Comparison of ENCODE assay signal across 8 cellular contexts in the genomic region with DNA sequence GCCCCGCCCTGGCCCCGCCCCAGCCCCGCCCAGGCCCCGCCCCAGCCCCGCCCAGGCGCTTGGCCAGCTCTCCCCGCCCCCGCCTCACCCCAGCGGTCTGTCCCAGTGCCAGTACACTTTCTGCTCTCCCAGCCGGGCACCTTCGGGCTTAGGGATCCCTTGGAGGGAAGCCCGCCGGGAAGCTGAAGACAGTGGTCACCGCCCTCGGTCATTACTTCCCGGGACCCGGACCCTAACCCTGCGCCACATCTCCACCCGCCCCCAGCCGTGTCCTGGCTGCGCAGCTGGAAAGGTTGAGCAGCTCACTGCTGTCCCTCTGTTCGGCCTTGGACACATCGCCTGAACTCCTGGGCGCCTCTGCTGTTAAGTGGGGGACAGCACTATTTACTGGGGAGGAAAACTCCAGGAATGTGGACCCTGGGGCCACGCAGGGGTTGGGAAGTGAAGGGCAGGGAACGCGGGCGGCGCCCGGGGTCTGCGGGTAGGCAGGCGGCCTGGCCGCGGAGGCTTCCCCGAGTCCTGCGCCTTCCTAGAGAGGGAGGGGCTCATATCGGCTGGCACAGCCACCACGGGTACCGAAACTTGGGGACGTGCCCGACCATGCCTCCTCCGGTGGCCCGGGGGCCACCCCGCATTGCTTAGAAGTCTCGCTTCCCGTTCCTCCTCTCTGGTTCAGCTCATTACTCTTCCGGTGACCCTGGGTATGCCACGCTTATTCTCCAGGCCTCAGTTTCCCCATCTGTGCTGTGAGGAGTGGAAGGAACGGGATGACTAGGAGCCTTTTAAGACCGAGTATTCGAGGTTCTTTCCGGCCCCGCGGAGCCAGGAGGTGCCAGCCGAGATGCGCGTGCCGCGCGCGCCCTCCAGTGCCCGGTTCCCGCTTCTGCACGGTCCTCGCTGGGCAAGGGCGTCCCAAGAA.
DNase-seq lines count a peak whose midpoint lies in the region; ATAC-seq and TF ChIP-seq lines count a peak whose summit lies in the region.

No MANE protein-coding gene starts in this region.

- CTCF ChIA-PET in IMR-90 (lab: Yijun Ruan, JAX): interaction anchor here (0.6 to 1.4 kb wide), 3 partner anchors 248 to 436 kb away, joined by 3 to 16 read pairs (median 3); no protein-coding TSS in a partner anchor

- WGBS in IMR-90 (ENCODE audit: extremely low coverage in 2 of 2, insufficient read length in 1 of 2), 2 experiments: 0% methylated on average over 12 of the region's 66 CpGs; no CpG with 5 or more reads in 1 of the 2 experiments
- WGBS in testis, 2 donors: 0 to 1% methylated on average over 37 to 55 of the region's 66 CpGs

- H4K5ac ChIP-seq in IMR-90 (ENCODE audit: low read depth, low read length): no peak overlapping the region

- H4K8ac ChIP-seq in IMR-90 (ENCODE audit: low read depth in 2 of 2, low read length in 2 of 2): no peak overlapping the region

- peak overlapping the region; percentile 13 for H2AK9ac ChIP-seq in IMR-90 (replicated peaks; ENCODE audit: low read depth, low read length, poor library complexity)

- no peak overlapping the region for H3K56ac ChIP-seq in IMR-90 (ENCODE audit: extremely low read depth, insufficient read depth, low read length)

- H3K4ac ChIP-seq in IMR-90 (ENCODE audit: low read depth, low read length): no peak overlapping the region

- H3K4me2 ChIP-seq in DOHH2 (ENCODE audit: low read length) (peak overlapping the region; percentile 72), IMR-90 (ENCODE audit: low read depth, low read length) (peak overlapping the region; percentile 84)

- H2AK5ac ChIP-seq in IMR-90 (ENCODE audit: low read depth, low read length): no peak overlapping the region

- no peaks in the 10 kb centered on the region for H3K36me3 Mint-ChIP-seq in activated naive CD4-positive, alpha-beta T cell treated with anti-CD3 and anti-CD28 coated beads, Interleukin-2, amount 50 U/mL, for 72 hours
- no peaks in the 10 kb centered on the region for H3K36me3 Mint-ChIP-seq in glutamatergic neuron (ENCODE audit: unreplicated experiment)

- H2AFZ ChIP-seq in IMR-90 (replicated peaks; ENCODE audit: low read length, poor library complexity): peak overlapping the region; percentile 86

- no peak overlapping the region for H4K91ac ChIP-seq in IMR-90 (ENCODE audit: insufficient read depth, low read depth, low read length)

- ATAC-seq in GM21619 (IDR thresholded peaks at IDR 0.05; ENCODE audit: unreplicated experiment) (peak; percentile 87), IMR-90 (ENCODE audit: low read depth) (peak; percentile 97), SK-N-SH treated with all-trans-retinoic acid at 6 μM for 48 hours (peak; percentile 91), omental fat pad (ENCODE audit: low FRiP score) (peak; percentile 78)
- peak; percentile 85 to 88 for ATAC-seq in activated naive CD4-positive, alpha-beta T cell treated with anti-CD3 and anti-CD28 coated beads, Interleukin-2, amount 50 U/mL, for 72 hours

- TF ChIP-seq POLR2A in IMR-90 (IDR thresholded peaks at IDR 0.05; ENCODE audit: low read depth, low read length) (no peak), testis (IDR thresholded peaks at IDR 0.05) (no peak)

- H3F3A ChIP-seq in DOHH2 (ENCODE audit: control insufficient read depth, insufficient read depth): no peaks in the 10 kb centered on the region

- peak overlapping the region in 1 of 2 donors; percentile 50 for H3K27ac Mint-ChIP-seq in activated naive CD4-positive, alpha-beta T cell treated with anti-CD3 and anti-CD28 coated beads, Interleukin-2, amount 50 U/mL, for 72 hours
- no peak overlapping the region for H3K27ac Mint-ChIP-seq in glutamatergic neuron (ENCODE audit: unreplicated experiment)

- H4K20me1 ChIP-seq in DOHH2 (ENCODE audit: control insufficient read depth, insufficient read depth, low read depth, low read length) (no peaks in the 10 kb centered on the region), IMR-90 (ENCODE audit: insufficient read depth, low read length) (no peaks in the 10 kb centered on the region)

- H2BK5ac ChIP-seq in IMR-90 (ENCODE audit: low read depth, low read length, poor library complexity, severe bottlenecking): no peak overlapping the region

- H3K27ac ChIP-seq in DOHH2 (ENCODE audit: low read depth, low read length) (no peak overlapping the region), IMR-90 (ENCODE audit: insufficient read depth, low read length) (no peak overlapping the region), testis (peak overlapping the region in 1 of 2 donors; percentile 5)

- H3K36me3 ChIP-seq in DOHH2 (ENCODE audit: control insufficient read depth, low read length) (no peaks in the 10 kb centered on the region), IMR-90 (ENCODE audit: control insufficient read depth, insufficient read depth, low read length) (no peaks in the 10 kb centered on the region), testis (ENCODE audit: low read depth, missing control alignments) (no peaks in the 10 kb centered on the region)

- H3K23ac ChIP-seq in IMR-90 (ENCODE audit: low read depth, low read length): 0 out of 2 replicates have a peak overlapping the region, but pooled peaks have one; percentile 64

- H3K9ac ChIP-seq in IMR-90 (ENCODE audit: low read depth, low read length): peak overlapping the region; percentile 48; the same call in 1 of the 2 replicates

- H3K9me3 Mint-ChIP-seq in activated naive CD4-positive, alpha-beta T cell treated with anti-CD3 and anti-CD28 coated beads, Interleukin-2, amount 50 U/mL, for 72 hours: no peaks in the 10 kb centered on the region
- H3K9me3 Mint-ChIP-seq in glutamatergic neuron (ENCODE audit: unreplicated experiment): peaks cover 7% of the 10 kb centered on the region

- no peaks in the 10 kb centered on the region for H3K79me2 ChIP-seq in DOHH2 (ENCODE audit: control insufficient read depth, low read length)

- H3K9me3 ChIP-seq in DOHH2 (ENCODE audit: control insufficient read depth, insufficient read depth, low read length) (no peaks in the 10 kb centered on the region), IMR-90 (ENCODE audit: control insufficient read depth, insufficient read depth, low read length) (no peaks in the 10 kb centered on the region), testis (no peaks in the 10 kb centered on the region)

- H3K9me1 ChIP-seq in IMR-90 (ENCODE audit: insufficient read depth, low read length): no peaks in the 10 kb centered on the region

- no peak overlapping the region for H3K18ac ChIP-seq in IMR-90 (ENCODE audit: low read depth, low read length)

- no peak overlapping the region for H2BK120ac ChIP-seq in IMR-90 (ENCODE audit: low read depth, low read length)

- H3K14ac ChIP-seq in IMR-90 (replicated peaks; ENCODE audit: low read depth, low read length): no peak overlapping the region

- no peak overlapping the region for H2BK20ac ChIP-seq in IMR-90 (ENCODE audit: low read depth, low read length)

- H2BK15ac ChIP-seq in IMR-90 (ENCODE audit: low read depth, low read length): no peak overlapping the region

- POLR2A ChIA-PET in IMR-90 (lab: Charles Lee; ENCODE audit: unreplicated experiment): no interaction called here

- H3K27me3 Mint-ChIP-seq in glutamatergic neuron (ENCODE audit: unreplicated experiment): peaks cover 13% of the 10 kb centered on the region

- H3K79me1 ChIP-seq in IMR-90 (ENCODE audit: low read depth in 1 of 2, low read length in 2 of 2): no peaks in the 10 kb centered on the region

- TF ChIP-seq RAD21 in IMR-90 (IDR thresholded peaks at IDR 0.05; ENCODE audit: low read length): peak; percentile 98

- no TSS peak for BruUV-seq in IMR-90 (replicated peaks; lab: Mats Ljungman, UMichigan)

- H3K4me3 Mint-ChIP-seq in glutamatergic neuron (ENCODE audit: unreplicated experiment): peak overlapping the region; percentile 93

- intact Hi-C loops in IMR-90 (cut with micrococcal nuclease) (loop anchor here (1.0 to 10.0 kb wide), 6 partner anchors 119 to 1962 kb away; no protein-coding TSS in a partner anchor), testis (cut with DNase I; ENCODE audit: low total_unique reads) (loop anchor here (5.0 kb wide), 1 partner anchor 250 kb away; no protein-coding TSS in a partner anchor)

- in situ Hi-C loops in IMR-90 (cut with MboI; ENCODE audit: low sequenced_read_pairs): loop anchor here (5.0 kb wide), 1 partner anchor 250 kb away; no protein-coding TSS in a partner anchor

- H3K27me3 ChIP-seq in DOHH2 (ENCODE audit: control insufficient read depth, low read length): peaks cover 11% of the 10 kb centered on the region
- H3K27me3 ChIP-seq in IMR-90 (ENCODE audit: control insufficient read depth, insufficient read depth, low read length): peaks cover 15% of the 10 kb centered on the region; the same call in 1 of the 2 replicates
- H3K27me3 ChIP-seq in testis: no peaks in the 10 kb centered on the region

- TF ChIP-seq CTCF in DOHH2 (IDR thresholded peaks at IDR 0.05; ENCODE audit: low read depth, low read length, poor library complexity, severe bottlenecking) (peak; percentile 94), IMR-90 (conservative IDR thresholded peaks at IDR 0.05; ENCODE audit: low read depth, low read length) (peak; percentile 97), glutamatergic neuron (IDR thresholded peaks at IDR 0.05; ENCODE audit: partially characterized antibody, unreplicated experiment) (peak; percentile 74), omental fat pad (IDR thresholded peaks at IDR 0.05) (peak in 2 of 3 donors; percentile 53 to 70), testis (IDR thresholded peaks at IDR 0.05) (peak; percentile 80 to 85 (median 84))

- H3K4me1 Mint-ChIP-seq in glutamatergic neuron (ENCODE audit: low read depth, unreplicated experiment): peaks cover 8% of the 10 kb centered on the region

- H3K4me3 ChIP-seq in DOHH2 (ENCODE audit: low read length): peak overlapping the region; percentile 59
- H3K4me3 ChIP-seq in IMR-90 (ENCODE audit: insufficient read depth, low read depth, low read length): peak overlapping the region; percentile 30
- H3K4me3 ChIP-seq in testis: peak overlapping the region; percentile 36 to 58

- DNase-seq in IMR-90 (peak; percentile 62), glutamatergic neuron (peak; percentile 89), omental fat pad (ENCODE audit: low spot score) (peak; percentile 58), testis (peak; percentile 86)
- peak; percentile 83 to 84 for DNase-seq in activated naive CD4-positive, alpha-beta T cell treated with anti-CD3 and anti-CD28 coated beads, Interleukin-2, amount 50 U/mL, for 72 hours (ENCODE audit: low spot score in 2 of 2)

- no peaks in the 10 kb centered on the region for H3K9me2 ChIP-seq in DOHH2 (replicated peaks; ENCODE audit: control insufficient read depth, low read length)

- H3K4me1 ChIP-seq in DOHH2 (ENCODE audit: control insufficient read depth, low read length) (peaks cover 7% of the 10 kb centered on the region), IMR-90 (ENCODE audit: control insufficient read depth, insufficient read depth, low read length) (no peaks in the 10 kb centered on the region), testis (no peaks in the 10 kb centered on the region)

- dilution Hi-C loops in IMR-90 (cut with HindIII; ENCODE audit: low sequenced_read_pairs, unreplicated experiment): no loop called here

TF ChIP-seq in IMR-90, 13 proteins besides CTCF, POLR2A, EP300 and RAD21 (continues in another document):
- TF ChIP-seq MXI1 (IDR thresholded peaks at IDR 0.05; ENCODE audit: borderline replicate concordance, low read depth, low read length): no peak

TF ChIP-seq in SK-N-SH treated with all-trans-retinoic acid at 6 μM for 48 hours, 23 proteins besides CTCF, POLR2A, EP300 and RAD21 (continues in another document):
- TF ChIP-seq BACH2 (CRISPR knock-in tag; IDR thresholded peaks at IDR 0.05; ENCODE audit: borderline replicate concordance) (no peak), GLIS3 (CRISPR knock-in tag; IDR thresholded peaks at IDR 0.05) (no peak), ISL1 (CRISPR knock-in tag; IDR thresholded peaks at IDR 0.05) (no peak)
